Comparison of ENCODE assay signal across 18 cellular contexts in the genomic region with DNA sequence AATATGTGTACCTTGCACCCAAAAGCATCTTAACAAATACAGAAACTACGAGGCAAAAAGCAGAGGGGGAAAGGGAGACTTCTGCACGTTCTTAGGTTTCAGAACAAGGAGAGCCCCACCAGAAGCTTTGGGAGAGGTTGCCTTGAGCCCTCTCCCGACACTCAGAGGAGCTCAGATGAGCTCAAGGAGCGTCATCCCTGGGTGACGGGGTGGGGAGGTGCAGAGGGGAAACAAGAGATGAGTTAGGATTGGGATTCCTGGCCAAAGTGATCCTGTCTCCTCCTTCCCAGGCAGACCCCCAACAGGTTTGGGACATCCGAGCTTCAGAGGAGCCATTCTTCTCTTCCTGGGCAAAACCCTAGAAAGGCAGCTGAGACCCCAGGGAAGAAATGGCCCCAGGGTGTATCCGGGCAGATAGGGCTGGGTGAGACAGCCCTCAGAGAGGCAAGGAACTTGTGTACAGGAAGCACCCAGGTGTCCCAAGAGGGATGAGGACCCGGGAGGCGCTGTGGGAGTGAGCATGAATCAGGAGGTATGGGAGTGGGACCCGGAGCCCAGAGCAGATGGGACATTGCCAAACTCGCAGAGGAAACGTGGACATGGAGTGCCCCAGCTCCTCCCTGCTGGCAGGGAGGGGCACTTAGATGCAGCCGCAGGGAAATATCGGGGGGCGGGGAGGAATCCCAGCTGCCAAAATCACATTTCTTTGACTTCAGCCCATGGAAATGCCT. TPM values are rescaled to one million over a fixed set of nuclear protein-coding genes. Genes with fewer than 3 reads are reported as not detected.
DNase-seq lines count a peak whose midpoint lies in the region; ATAC-seq, FAIRE-seq and TF ChIP-seq lines count a peak whose summit lies in the region.
"Had no signal": no experiment of that assay in that cellular context is flagged by ENCODE, and none has a peak within 500 bp of the region (broad histone marks: within the 10 kb centered on the region; RNA-seq: fewer than 3 reads in every experiment).

No MANE protein-coding gene starts in this region.

- H3K9me1 ChIP-seq in keratinocyte (ENCODE audit: control insufficient read depth, extremely low read depth, insufficient read depth, low read length): no peaks in the 10 kb centered on the region

- TF ChIP-seq POLR2A in spleen (IDR thresholded peaks at IDR 0.05): no peak

- CTCF ChIA-PET in activated CD8-positive, alpha-beta T cell treated with anti-CD3 and anti-CD28 coated beads for 36 hours (lab: Charles Lee): interaction anchor here (0.9 to 3.5 kb wide), 3 partner anchors 12 to 22 kb away, joined by 3 to 15 read pairs (median 4); no protein-coding TSS in a partner anchor
- CTCF ChIA-PET in activated CD8-positive, alpha-beta T cell treated with anti-CD3 and anti-CD28 coated beads, Interleukin-2, amount 10 ng/mL, durations not matched to agents 7 days and 5 days (lab: Charles Lee): interaction anchor here (1.0 to 2.5 kb wide), 3 partner anchors 10 to 24 kb away, joined by 3 to 9 read pairs (median 9); no protein-coding TSS in a partner anchor

- H3K4me1 ChIP-seq in RWPE2 (ENCODE audit: insufficient read depth, poor library complexity, severe bottlenecking) (peaks cover 8% of the 10 kb centered on the region), keratinocyte (ENCODE audit: control insufficient read depth, extremely low read depth, insufficient read depth, low read length) (peaks cover 14% of the 10 kb centered on the region), spleen (peaks cover 21 to 61% (median 38%) of the 10 kb centered on the region in 6 donors)

- POLR2A ChIA-PET in activated CD8-positive, alpha-beta T cell treated with anti-CD3 and anti-CD28 coated beads for 36 hours (lab: Charles Lee): interaction anchor here (1.1 to 1.4 kb wide), 5 partner anchors 9 to 30 kb away, joined by 4 to 9 read pairs (median 6); a partner anchor contains a TSS
- POLR2A ChIA-PET in activated CD8-positive, alpha-beta T cell treated with anti-CD3 and anti-CD28 coated beads, Interleukin-2, amount 10 ng/mL, durations not matched to agents 7 days and 5 days (lab: Charles Lee): interaction anchor here (1.1 to 1.4 kb wide), 2 partner anchors 9 to 25 kb away, joined by 3 to 7 read pairs; a partner anchor contains a TSS

- no peaks in the 10 kb centered on the region for H3K27me3 Mint-ChIP-seq in activated CD8-positive, alpha-beta T cell treated with anti-CD3 and anti-CD28 coated beads for 36 hours
- peaks cover 6% of the 10 kb centered on the region for H3K27me3 Mint-ChIP-seq in activated CD8-positive, alpha-beta T cell treated with anti-CD3 and anti-CD28 coated beads, Interleukin-2, amount 10 ng/mL, durations not matched to agents 7 days and 5 days (ENCODE audit: low read depth)
- H3K27me3 Mint-ChIP-seq: CD4-positive, alpha-beta T cell had no signal

- H3K27ac Mint-ChIP-seq in activated CD8-positive, alpha-beta T cell treated with anti-CD3 and anti-CD28 coated beads for 36 hours: peak overlapping the region; percentile 21
- no peak overlapping the region for H3K27ac Mint-ChIP-seq in activated CD8-positive, alpha-beta T cell treated with anti-CD3 and anti-CD28 coated beads, Interleukin-2, amount 10 ng/mL, durations not matched to agents 7 days and 5 days
- H3K27ac Mint-ChIP-seq: activated T-helper 2 cell treated with anti-CD3 and anti-CD28 coated beads, Interferon-gamma antibody, Interleukin-2, Interleukin-4, amounts not matched to agents 10 μg/mL and 5 μg/mL and 100 μg/mL, durations not matched to agents 14 hours and 24 hours and 36 hours had no signal

- no peaks in the 10 kb centered on the region for H3K36me3 Mint-ChIP-seq in activated CD8-positive, alpha-beta T cell treated with anti-CD3 and anti-CD28 coated beads for 36 hours (ENCODE audit: low read depth)
- peaks cover 15% of the 10 kb centered on the region for H3K36me3 Mint-ChIP-seq in activated CD8-positive, alpha-beta T cell treated with anti-CD3 and anti-CD28 coated beads, Interleukin-2, amount 10 ng/mL, durations not matched to agents 7 days and 5 days (ENCODE audit: low read depth)

- peak overlapping the region; percentile 6 for H3K4me2 ChIP-seq in keratinocyte (ENCODE audit: control insufficient read depth, extremely low read depth, insufficient read depth, low read depth, low read length)

- no peaks in the 10 kb centered on the region for H3K79me2 ChIP-seq in keratinocyte (ENCODE audit: control insufficient read depth, insufficient read depth, low read length)

- H3K4me1 Mint-ChIP-seq in activated CD8-positive, alpha-beta T cell treated with anti-CD3 and anti-CD28 coated beads for 36 hours (ENCODE audit: low read depth): peaks cover 20% of the 10 kb centered on the region
- peaks cover 29% of the 10 kb centered on the region for H3K4me1 Mint-ChIP-seq in activated CD8-positive, alpha-beta T cell treated with anti-CD3 and anti-CD28 coated beads, Interleukin-2, amount 10 ng/mL, durations not matched to agents 7 days and 5 days (ENCODE audit: low read depth)

- H3K27ac ChIP-seq in RWPE2 (ENCODE audit: poor library complexity, severe bottlenecking) (no peak overlapping the region), keratinocyte (ENCODE audit: control insufficient read depth, insufficient read depth, low read length) (no peak overlapping the region), spleen (peak overlapping the region in 5 of 8 donors; percentile 68 to 84 (median 70))

- no peak for ATAC-seq in activated CD8-positive, alpha-beta T cell treated with anti-CD3 and anti-CD28 coated beads for 36 hours
- ATAC-seq in activated CD8-positive, alpha-beta T cell treated with anti-CD3 and anti-CD28 coated beads, Interleukin-2, amount 10 ng/mL, durations not matched to agents 7 days and 5 days: no peak
- no peak for ATAC-seq in RWPE2 (ENCODE audit: low read depth)
- no peak for ATAC-seq in GM18517 (IDR thresholded peaks at IDR 0.05; ENCODE audit: unreplicated experiment)
- ATAC-seq in activated CD4-positive, CD25-positive, alpha-beta regulatory T cell treated with anti-CD3 and anti-CD28 coated beads, Interleukin-2, amount 50 U/mL, for 24 hours: no peak
- no peak for ATAC-seq in HG02798 (IDR thresholded peaks at IDR 0.05; ENCODE audit: poor library complexity, unreplicated experiment)

- no peak overlapping the region for H3K9ac ChIP-seq in keratinocyte (ENCODE audit: control insufficient read depth, extremely low read depth, insufficient read depth, low read length)

- H3K9me3 ChIP-seq in RWPE2 (ENCODE audit: severe bottlenecking) (no peaks in the 10 kb centered on the region), keratinocyte (ENCODE audit: control insufficient read depth, low read depth, low read length) (no peaks in the 10 kb centered on the region), spleen (no peaks in the 10 kb centered on the region)

- H2AFZ ChIP-seq in keratinocyte (ENCODE audit: control insufficient read depth, low read length): no peak overlapping the region

- dilution Hi-C loops in keratinocyte (cut with MboI; ENCODE audit: extremely low pct_ligation_motif_present, low sequenced_read_pairs): no loop called here

- H3K4me3 Mint-ChIP-seq in activated CD8-positive, alpha-beta T cell treated with anti-CD3 and anti-CD28 coated beads for 36 hours: no peak overlapping the region
- H3K4me3 Mint-ChIP-seq in activated CD8-positive, alpha-beta T cell treated with anti-CD3 and anti-CD28 coated beads, Interleukin-2, amount 10 ng/mL, durations not matched to agents 7 days and 5 days: no peak overlapping the region

- H3K27me3 ChIP-seq in RWPE2 (ENCODE audit: insufficient read depth, poor library complexity, severe bottlenecking) (no peaks in the 10 kb centered on the region), keratinocyte (ENCODE audit: control insufficient read depth, extremely low read depth, insufficient read depth, low read length) (no peaks in the 10 kb centered on the region), spleen (replicated peaks in 1 of 7) (no peaks in the 10 kb centered on the region)

- H3K36me3 ChIP-seq in RWPE2 (ENCODE audit: low read depth): no peaks in the 10 kb centered on the region
- H3K36me3 ChIP-seq in keratinocyte (ENCODE audit: control insufficient read depth in 2 of 2, extremely low read depth in 1 of 2, insufficient read depth in 2 of 2, low read length in 2 of 2): peaks cover 0 to 1% of the 10 kb centered on the region in 2 experiments
- no peaks in the 10 kb centered on the region for H3K36me3 ChIP-seq in spleen

- H4K20me1 ChIP-seq in keratinocyte (ENCODE audit: control insufficient read depth, extremely low read depth, insufficient read depth, low read length): no peaks in the 10 kb centered on the region

- intact Hi-C loops in activated CD8-positive, alpha-beta T cell treated with anti-CD3 and anti-CD28 coated beads for 36 hours (cut with micrococcal nuclease): no loop called here
- intact Hi-C loops in spleen (cut with DNase I; ENCODE audit: low total_unique reads): no loop called here

- no peaks in the 10 kb centered on the region for H3K9me3 Mint-ChIP-seq in activated CD8-positive, alpha-beta T cell treated with anti-CD3 and anti-CD28 coated beads for 36 hours
- H3K9me3 Mint-ChIP-seq in activated CD8-positive, alpha-beta T cell treated with anti-CD3 and anti-CD28 coated beads, Interleukin-2, amount 10 ng/mL, durations not matched to agents 7 days and 5 days (ENCODE audit: insufficient read depth): no peaks in the 10 kb centered on the region
- H3K9me3 Mint-ChIP-seq: activated T-helper 2 cell treated with anti-CD3 and anti-CD28 coated beads, Interferon-gamma antibody, Interleukin-2, Interleukin-4, amounts not matched to agents 10 μg/mL and 5 μg/mL and 100 μg/mL, durations not matched to agents 14 hours and 24 hours and 36 hours; CD4-positive, alpha-beta T cell had no signal

- no peak for FAIRE-seq in keratinocyte (lab: Jason Lieb, UNC)
- FAIRE-seq: small intestine had no signal

- 67 to 80% (median 72%) methylated on average over 15 of the region's 15 CpGs for WGBS in spleen, 5 donors

- DNase-seq in activated CD8-positive, alpha-beta T cell treated with anti-CD3 and anti-CD28 coated beads for 36 hours: no peak
- no peak for DNase-seq in activated CD8-positive, alpha-beta T cell treated with anti-CD3 and anti-CD28 coated beads, Interleukin-2, amount 10 ng/mL, durations not matched to agents 7 days and 5 days
- peak; percentile 46 for DNase-seq in RWPE2 (ENCODE audit: low spot score)
- no peak for DNase-seq in keratinocyte (ENCODE audit: low read depth, low spot score)
- DNase-seq in spleen: peak; percentile 63
- DNase-seq: activated CD4-positive, alpha-beta T cell treated with anti-CD3 and anti-CD28 coated beads, Interleukin-2, amount 50 U/mL, for 1 hour; NCI-H82; small intestine; stimulated activated naive CD8-positive, alpha-beta T cell treated with anti-CD3 and anti-CD28 coated beads, Interleukin-15, Interleukin-2, amounts not matched to agents 100 U/mL and 50 U/mL, for 24 hours had no signal

- H3K4me3 ChIP-seq in RWPE2 (ENCODE audit: severe bottlenecking) (no peak overlapping the region), keratinocyte (ENCODE audit: control insufficient read depth in 2 of 3, extremely low read depth in 1 of 3, insufficient read depth in 2 of 3, low read depth in 1 of 3, low read length in 3 of 3) (no peak overlapping the region), spleen (peak overlapping the region in 1 of 8 donors; percentile 53)

- no peak for TF ChIP-seq CTCF in activated CD8-positive, alpha-beta T cell treated with anti-CD3 and anti-CD28 coated beads for 36 hours (IDR thresholded peaks at IDR 0.05)
- no peak for TF ChIP-seq CTCF in RWPE2 (IDR thresholded peaks at IDR 0.05; ENCODE audit: poor library complexity, severe bottlenecking)
- no peak for TF ChIP-seq CTCF in keratinocyte (optimal IDR thresholded peaks at IDR 0.05 in 1 of 3, IDR thresholded peaks at IDR 0.05 in 1 of 3, conservative IDR thresholded peaks at IDR 0.05 in 1 of 3; ENCODE audit: extremely low read depth in 1 of 3, insufficient read depth in 2 of 3, low read length in 3 of 3)
- TF ChIP-seq CTCF in spleen (IDR thresholded peaks at IDR 0.05 in 8 of 11, conservative IDR thresholded peaks at IDR 0.05 in 3 of 11): no peak

RNA-seq across cellular contexts. Expression of a gene that starts 12.5 kb away (rescaled TPM):
- 1 to 10 TPM; 6.4 TPM for total RNA-seq in activated CD8-positive, alpha-beta T cell treated with anti-CD3 and anti-CD28 coated beads for 36 hours
- 1 to 10 TPM; 6.1 to 6.2 TPM for total RNA-seq in activated CD8-positive, alpha-beta T cell treated with anti-CD3 and anti-CD28 coated beads, Interleukin-2, amount 10 ng/mL, durations not matched to agents 7 days and 5 days
- polyA plus RNA-seq in keratinocyte: 17.1 to 28.2 TPM (median 25.4 TPM) in 3 replicates
- polyA plus RNA-seq in keratinocyte (2011; ENCODE audit: low read depth): 5.9 TPM
- polyA plus RNA-seq in keratinocyte (2011; cell fraction: cytosol; rRNA removed): 16.4 and 20.3 TPM in 2 replicates
- 76.5 and 95.8 TPM in 2 replicates for polyA plus RNA-seq in keratinocyte (2011; cell fraction: nucleus; rRNA removed)
- 13.1 and 26.3 TPM in 2 replicates for polyA plus RNA-seq in keratinocyte (2012; ENCODE audit: low replicate concordance)
- polyA minus RNA-seq in keratinocyte: 12.5 to 42.9 TPM (median 15.4 TPM) in 3 replicates
- polyA minus RNA-seq in keratinocyte (2011; cell fraction: cytosol; rRNA and poly(A)+ RNA removed): 27.2 TPM
- 26.8 and 29.2 TPM in 2 replicates for polyA minus RNA-seq in keratinocyte (2011; cell fraction: nucleus; rRNA and poly(A)+ RNA removed)
- total RNA-seq in spleen: 10 to 100 TPM in 1 of 7 donors, 1 to 10 TPM in 6; 5.3 to 10.3 (median 6.9) TPM
- 1 to 10 TPM; 7.7 to 8.9 (median 8.8) TPM for polyA plus RNA-seq in spleen

RNA-seq across cellular contexts. Expression of a gene that starts 25.9 kb away (rescaled TPM):
- 100 to 1,000 TPM; 263 to 268 TPM for total RNA-seq in activated CD8-positive, alpha-beta T cell treated with anti-CD3 and anti-CD28 coated beads for 36 hours
- 100 to 1,000 TPM; 202 to 213 TPM for total RNA-seq in activated CD8-positive, alpha-beta T cell treated with anti-CD3 and anti-CD28 coated beads, Interleukin-2, amount 10 ng/mL, durations not matched to agents 7 days and 5 days
- polyA plus RNA-seq in keratinocyte (0.08 to 0.24 TPM (median 0.12 TPM) in 3 replicates), spleen (1 to 10 TPM; 3.7 to 5.9 (median 3.9) TPM)
- not detected for polyA plus RNA-seq in keratinocyte (2011; ENCODE audit: low read depth)
- polyA plus RNA-seq in keratinocyte (2011; cell fraction: cytosol; rRNA removed): 0.07 and 0.22 TPM in 2 replicates
- 0.79 and 0.83 TPM in 2 replicates for polyA plus RNA-seq in keratinocyte (2011; cell fraction: nucleus; rRNA removed)
- polyA plus RNA-seq in keratinocyte (2012; ENCODE audit: low replicate concordance): 0.19 and 0.27 TPM in 2 replicates
- 0.07 to 0.48 TPM in 2 of 3 replicates, not detected in the other for polyA minus RNA-seq in keratinocyte
- not detected for polyA minus RNA-seq in keratinocyte (2011; cell fraction: cytosol; rRNA and poly(A)+ RNA removed)
- polyA minus RNA-seq in keratinocyte (2011; cell fraction: nucleus; rRNA and poly(A)+ RNA removed): 0.70 TPM in 1 of 2 replicates, not detected in the other
- 10 to 100 TPM; 20.6 to 75.2 (median 51.5) TPM for total RNA-seq in spleen
- total RNA-seq: A172, Daoy, lung microvascular endothelial cell had no signal

RNA-seq across cellular contexts. Expression of a gene that starts 36.7 kb away (rescaled TPM):
- 1 to 10 TPM; 7.9 to 8.5 TPM for total RNA-seq in activated CD8-positive, alpha-beta T cell treated with anti-CD3 and anti-CD28 coated beads for 36 hours
- total RNA-seq in activated CD8-positive, alpha-beta T cell treated with anti-CD3 and anti-CD28 coated beads, Interleukin-2, amount 10 ng/mL, durations not matched to agents 7 days and 5 days: 1 to 10 TPM; 3.5 to 3.6 TPM
- polyA plus RNA-seq in keratinocyte: not detected in 3 replicates
- polyA plus RNA-seq in keratinocyte (2011; ENCODE audit: low read depth): not detected
- polyA plus RNA-seq in keratinocyte (2011; cell fraction: cytosol; rRNA removed): not detected in 2 replicates
- not detected in 2 replicates for polyA plus RNA-seq in keratinocyte (2011; cell fraction: nucleus; rRNA removed)
- not detected in 2 replicates for polyA plus RNA-seq in keratinocyte (2012; ENCODE audit: low replicate concordance)
- polyA minus RNA-seq in keratinocyte: not detected in 3 replicates
- polyA minus RNA-seq in keratinocyte (2011; cell fraction: cytosol; rRNA and poly(A)+ RNA removed): not detected
- not detected in 2 replicates for polyA minus RNA-seq in keratinocyte (2011; cell fraction: nucleus; rRNA and poly(A)+ RNA removed)
- total RNA-seq in spleen: 1 to 10 TPM in 3 of 7 donors, under 1 TPM in 4; 0.56 to 2.0 (median 0.95) TPM
- polyA plus RNA-seq in spleen: 1 to 10 TPM; 1.2 to 2.0 (median 1.5) TPM
- total RNA-seq: A172, Daoy, H4, lung microvascular endothelial cell had no signal

Comparison
In these comparisons a context has a peak if more than half of its experiments do, and no peak if none do; other contexts are left out.
1. DNase-seq: peak in RWPE2 (single experiment) and spleen (single experiment); none in activated CD8-positive, alpha-beta T cell treated with anti-CD3 and anti-CD28 coated beads for 36 hours (single experiment), activated CD8-positive, alpha-beta T cell treated with anti-CD3 and anti-CD28 coated beads, Interleukin-2, amount 10 ng/mL, durations not matched to agents 7 days and 5 days (single experiment) and keratinocyte (single experiment).
2. H3K27ac ChIP-seq: peak in spleen (5 of 8); none in RWPE2 (single experiment) and keratinocyte (single experiment).